ENCODE assay signal across 12 cellular contexts in genomic region chr17:81245024-81245664, GRCh38. TPM values are rescaled to one million over a fixed set of nuclear protein-coding genes. Genes with fewer than 3 reads are reported as not detected.
A peak's percentile ranks its signal among the peaks of the same experiment; 100 is the strongest.
DNase-seq lines count a peak whose midpoint lies in the region; ATAC-seq, FAIRE-seq and TF ChIP-seq lines count a peak whose summit lies in the region.
"Had no signal": no experiment of that assay in that cellular context is flagged by ENCODE, and none has a peak within 500 bp of the region (broad histone marks: within the 10 kb centered on the region; RNA-seq: fewer than 3 reads in every experiment).

No MANE protein-coding gene starts in this region.

- ATAC-seq in activated naive CD4-positive, alpha-beta T cell treated with anti-CD3 and anti-CD28 coated beads, Interleukin-2, amount 50 U/mL, for 72 hours = peak in 1 of 2 donors; percentile 13
- peak; percentile 44 to 74 for ATAC-seq in stimulated activated naive B cell treated with anti-CD40 and anti-IgM and Interleukin-4, amounts not matched to agents 10 μg/mL and 1 μg/mL and 100 μg/mL, for 72 hours (replicated peaks)
- no peak for ATAC-seq in HG03460 (IDR thresholded peaks at IDR 0.05; ENCODE audit: unreplicated experiment)
- no peak for ATAC-seq in GM18861 (IDR thresholded peaks at IDR 0.05; ENCODE audit: unreplicated experiment)

- H2BK15ac ChIP-seq in H1 (ENCODE audit: low read length) = no peak overlapping the region

- no peak overlapping the region for H3K14ac ChIP-seq in H1 (ENCODE audit: insufficient read length)

- H3K27ac Mint-ChIP-seq in activated naive CD4-positive, alpha-beta T cell treated with anti-CD3 and anti-CD28 coated beads, Interleukin-2, amount 50 U/mL, for 72 hours = peak overlapping the region; percentile 21 to 79
- peak overlapping the region; percentile 86 for H3K27ac Mint-ChIP-seq in stimulated activated naive B cell treated with anti-CD40 and anti-IgM and Interleukin-4, amounts not matched to agents 10 μg/mL and 1 μg/mL and 100 μg/mL, for 72 hours

- H3K36me3 ChIP-seq in MG63 (peaks cover 40% of the 10 kb centered on the region), H1 (ENCODE audit: control insufficient read depth in 2 of 4, insufficient read depth in 4 of 4, low read length in 3 of 4) (no peaks in the 10 kb centered on the region)

- TF ChIP-seq CTCF in H1 (IDR thresholded peaks at IDR 0.05; ENCODE audit: control extremely low read depth in 1 of 3, insufficient read depth in 1 of 3, low read depth in 1 of 3, low read length in 3 of 3) = no peak

- H4K91ac ChIP-seq in H1 (replicated peaks; ENCODE audit: insufficient read length, low read length) = no peak overlapping the region

- H3K23ac ChIP-seq in H1 (ENCODE audit: insufficient read length) = no peak overlapping the region

- no peaks in the 10 kb centered on the region for H3K9me3 Mint-ChIP-seq in activated naive CD4-positive, alpha-beta T cell treated with anti-CD3 and anti-CD28 coated beads, Interleukin-2, amount 50 U/mL, for 72 hours
- H3K9me3 Mint-ChIP-seq in stimulated activated naive B cell treated with anti-CD40 and anti-IgM and Interleukin-4, amounts not matched to agents 10 μg/mL and 1 μg/mL and 100 μg/mL, for 72 hours = no peaks in the 10 kb centered on the region

- no peaks in the 10 kb centered on the region for H3K27me3 Mint-ChIP-seq in stimulated activated naive B cell treated with anti-CD40 and anti-IgM and Interleukin-4, amounts not matched to agents 10 μg/mL and 1 μg/mL and 100 μg/mL, for 72 hours

- H3K9me3 ChIP-seq in MG63 (no peaks in the 10 kb centered on the region), H1 (ENCODE audit: insufficient read depth in 2 of 2, low read depth in 1 of 2, low read length in 1 of 2) (no peaks in the 10 kb centered on the region)
- H3K9me3 ChIP-seq: heart left ventricle, SJCRH30 had no signal

- peak overlapping the region in 1 of 2 donors; percentile 21 for H3K4me3 Mint-ChIP-seq in stimulated activated naive B cell treated with anti-CD40 and anti-IgM and Interleukin-4, amounts not matched to agents 10 μg/mL and 1 μg/mL and 100 μg/mL, for 72 hours

- no peak overlapping the region for H2AFZ ChIP-seq in H1 (ENCODE audit: low read length)

- H3K4me3 ChIP-seq in MG63 (no peak overlapping the region), H1 (ENCODE audit: extremely low read depth in 1 of 4, insufficient read depth in 2 of 4, low read depth in 3 of 4, low read length in 4 of 4) (no peak overlapping the region)
- H3K4me3 ChIP-seq: heart left ventricle, SJCRH30 had no signal

- no peak overlapping the region for H3K27ac ChIP-seq in H1 (ENCODE audit: low read depth, low read length)
- H3K27ac ChIP-seq: heart left ventricle, SJCRH30 had no signal

- peaks cover under 1% of the 10 kb centered on the region; the same call in 1 of the 2 replicates for H3K23me2 ChIP-seq in H1 (ENCODE audit: low read depth, low read length)

- no peak overlapping the region for H2BK5ac ChIP-seq in H1 (ENCODE audit: low read depth, low read length)

- no peak overlapping the region for H3K4me2 ChIP-seq in H1 (ENCODE audit: insufficient read depth in 1 of 2, low read depth in 2 of 2, low read length in 2 of 2)

- peaks cover 10 to 17% of the 10 kb centered on the region in 2 experiments for H4K20me1 ChIP-seq in H1 (replicated peaks in 1 of 2; ENCODE audit: control insufficient read depth in 1 of 2, insufficient read depth in 2 of 2, low read length in 2 of 2)

- WGBS in H1 (ENCODE audit: extremely low coverage in 1 of 2, insufficient coverage in 1 of 2, insufficient read length in 1 of 2, insufficient replicate concordance in 2 of 2, low coverage in 1 of 2, low lambda C conversion rate in 2 of 2, missing lambda C conversion rate in 1 of 2), 2 experiments = 93% methylated on average over 25 of the region's 25 CpGs; no CpG with 5 or more reads in 1 of the 2 experiments

- H3K79me2 ChIP-seq in H1 (ENCODE audit: control insufficient read depth in 1 of 2, insufficient read depth in 2 of 2, low read length in 2 of 2) = peaks cover 0 to 6% of the 10 kb centered on the region in 2 experiments; a peak in 2 of 4 replicates

- no peak overlapping the region for H2BK20ac ChIP-seq in H1 (ENCODE audit: low read length)

- H3K79me1 ChIP-seq in H1 (ENCODE audit: low read depth, low read length) = no peaks in the 10 kb centered on the region; the same call in 1 of the 2 replicates

- FAIRE-seq in H1 (lab: Jason Lieb, UNC) = no peak

- H3K9ac ChIP-seq in H1 (replicated peaks in 1 of 4; ENCODE audit: extremely low read depth in 1 of 4, low read depth in 3 of 4, low read length in 3 of 4) = no peak overlapping the region

- no peak overlapping the region for H3K4ac ChIP-seq in H1 (replicated peaks; ENCODE audit: insufficient read length, low read depth, low read length)

- no peak overlapping the region for H3K18ac ChIP-seq in H1 (ENCODE audit: extremely low read depth, low read length)

- no peak for TF ChIP-seq EP300 in H1 (IDR thresholded peaks at IDR 0.05; ENCODE audit: borderline replicate concordance in 1 of 2, low read depth in 2 of 2, low read length in 2 of 2)

- H2BK120ac ChIP-seq in H1 (replicated peaks; ENCODE audit: low read depth, low read length) = no peak overlapping the region

- H3K4me1 ChIP-seq in H1 (replicated peaks in 1 of 4; ENCODE audit: control insufficient read depth in 3 of 4, insufficient read depth in 4 of 4, low read length in 3 of 4) = peaks cover 0 to 6% (median 1%) of the 10 kb centered on the region in 4 experiments; a peak in 2 of 7 replicates
- H3K4me1 ChIP-seq: SJCRH30 had no signal

- no peak; a peak in 1 of 3 replicates for TF ChIP-seq POLR2A in H1 (IDR thresholded peaks at IDR 0.05; ENCODE audit: control extremely low read depth in 1 of 2, low read depth in 2 of 2, low read length in 2 of 2)

- peak overlapping the region; percentile 77; the same call in 1 of the 2 replicates for H4K8ac ChIP-seq in H1 (ENCODE audit: extremely low read depth, insufficient read depth, low read length)

- H4K5ac ChIP-seq in H1 (ENCODE audit: insufficient read length, low read depth, low read length) = no peak overlapping the region

- no peak overlapping the region for H2AK5ac ChIP-seq in H1 (ENCODE audit: low read depth, low read length)

- H3K36me3 Mint-ChIP-seq in activated naive CD4-positive, alpha-beta T cell treated with anti-CD3 and anti-CD28 coated beads, Interleukin-2, amount 50 U/mL, for 72 hours = peaks cover 2 to 12% of the 10 kb centered on the region in 2 donors
- H3K36me3 Mint-ChIP-seq in stimulated activated naive B cell treated with anti-CD40 and anti-IgM and Interleukin-4, amounts not matched to agents 10 μg/mL and 1 μg/mL and 100 μg/mL, for 72 hours = peaks cover 34 to 45% of the 10 kb centered on the region in 2 donors

- CTCF ChIA-PET in H1 (lab: Charles Lee; ENCODE audit: partially characterized antibody) = interaction anchor here (0.8 to 1.7 kb wide), 9 partner anchors 10 to 293 kb away, joined by 3 to 6 read pairs (median 4); no protein-coding TSS in a partner anchor

- POLR2A ChIA-PET in H1 (lab: Charles Lee; ENCODE audit: partially characterized antibody) = interaction anchor here (0.8 to 2.7 kb wide), 11 partner anchors 11 to 247 kb away, joined by 3 to 8 read pairs (median 4); partner anchors contain the start of gene PVALEF

- H3K4me1 Mint-ChIP-seq in stimulated activated naive B cell treated with anti-CD40 and anti-IgM and Interleukin-4, amounts not matched to agents 10 μg/mL and 1 μg/mL and 100 μg/mL, for 72 hours = peaks cover 24 to 31% of the 10 kb centered on the region in 2 donors

- H3K27me3 ChIP-seq in MG63 (no peaks in the 10 kb centered on the region), H1 (replicated peaks in 1 of 4; ENCODE audit: control insufficient read depth in 3 of 4, extremely low read depth in 1 of 4, insufficient read depth in 3 of 4, low read length in 3 of 4) (no peaks in the 10 kb centered on the region)
- H3K27me3 ChIP-seq: heart left ventricle, SJCRH30 had no signal

- no peak overlapping the region for H2BK12ac ChIP-seq in H1 (ENCODE audit: low read depth, low read length)

- H3K56ac ChIP-seq in H1 (replicated peaks; ENCODE audit: insufficient read length, low read depth, low read length) = no peak overlapping the region

- no peak for TF ChIP-seq RAD21 in H1 (IDR thresholded peaks at IDR 0.05 in 1 of 2, conservative IDR thresholded peaks at IDR 0.05 in 1 of 2; ENCODE audit: low read depth in 2 of 2, low read length in 2 of 2)

- DNase-seq in activated naive CD4-positive, alpha-beta T cell treated with anti-CD3 and anti-CD28 coated beads, Interleukin-2, amount 50 U/mL, for 72 hours (ENCODE audit: low spot score in 2 of 2) = no peak
- DNase-seq in activated naive CD4-positive, alpha-beta T cell (lab: John Stamatoyannopoulos, UW) = no peak
- DNase-seq in MG63 (peak; percentile 22), H1 (ENCODE audit: low read depth in 1 of 2, low spot score in 2 of 2) (no peak), Ammon's horn (ENCODE audit: low spot score) (no peak)
- no peak for DNase-seq in stimulated activated naive B cell treated with anti-CD40 and anti-IgM and Interleukin-4, amounts not matched to agents 10 μg/mL and 1 μg/mL and 100 μg/mL, for 72 hours
- DNase-seq: C1 segment of cervical spinal cord, NCI-H2081 treated with DMSO at 0.1 percent for 48 hours, SJCRH30 had no signal

RNA-seq across cellular contexts. Expression of gene NDUFAF8, which starts 6.0 kb away (rescaled TPM):
- 10 to 100 TPM; 50.1 to 52.5 TPM for total RNA-seq in activated naive CD4-positive, alpha-beta T cell treated with anti-CD3 and anti-CD28 coated beads, Interleukin-2, amount 50 U/mL, for 72 hours
- total RNA-seq in MG63 (2014; rRNA removed; shearing (Covaris generic); ENCODE audit: low replicate concordance) = 63.1 and 163 TPM in 2 replicates
- total RNA-seq in H1 (2021; fragmentation: NEBNext Ultra II Directional; extraction: Animal tissue kit (Norgen Biotek cat#: 25700)) = 48.9 and 60.2 TPM in 2 replicates
- polyA plus RNA-seq in H1 (2011; rRNA removed) = 91.1 and 95.6 TPM in 2 replicates
- polyA plus RNA-seq in H1 (2011; cell fraction: cytosol; rRNA removed) = 88.1 TPM
- 56.3 TPM for polyA plus RNA-seq in H1 (2011; cell fraction: nucleus; rRNA removed)
- 123 to 151 TPM (median 134 TPM) in 4 replicates for polyA plus RNA-seq in H1 (2012, experiment 1 of 2)
- 129 TPM for polyA plus RNA-seq in H1 (2012, experiment 2 of 2)
- 160 TPM for polyA plus RNA-seq in H1 (2013, experiment 1 of 2)
- polyA plus RNA-seq in H1 (2013, experiment 2 of 2) = 163 TPM
- polyA minus RNA-seq in H1 (2011; rRNA and poly(A)+ RNA removed) = 7.2 and 14.2 TPM in 2 replicates
- 20.0 TPM for polyA minus RNA-seq in H1 (2011; cell fraction: cytosol; rRNA and poly(A)+ RNA removed)
- 21.6 TPM for polyA minus RNA-seq in H1 (2011; cell fraction: nucleus; rRNA and poly(A)+ RNA removed)

RNA-seq across cellular contexts. Expression of gene TEPSIN, which starts 6.3 kb away (rescaled TPM):
- 10 to 100 TPM; 23.2 to 38.7 TPM for total RNA-seq in activated naive CD4-positive, alpha-beta T cell treated with anti-CD3 and anti-CD28 coated beads, Interleukin-2, amount 50 U/mL, for 72 hours
- 19.5 and 20.4 TPM in 2 replicates for total RNA-seq in MG63 (2014; rRNA removed; shearing (Covaris generic); ENCODE audit: low replicate concordance)
- 22.9 and 26.0 TPM in 2 replicates for total RNA-seq in H1 (2021; fragmentation: NEBNext Ultra II Directional; extraction: Animal tissue kit (Norgen Biotek cat#: 25700))
- polyA plus RNA-seq in H1 (2011; rRNA removed) = 28.0 and 59.8 TPM in 2 replicates
- 31.4 TPM for polyA plus RNA-seq in H1 (2011; cell fraction: cytosol; rRNA removed)
- 172 TPM for polyA plus RNA-seq in H1 (2011; cell fraction: nucleus; rRNA removed)
- polyA plus RNA-seq in H1 (2012, experiment 1 of 2) = 16.6 to 27.7 TPM (median 21.3 TPM) in 4 replicates
- polyA plus RNA-seq in H1 (2012, experiment 2 of 2) = 14.6 TPM
- 24.1 TPM for polyA plus RNA-seq in H1 (2013, experiment 1 of 2)
- polyA plus RNA-seq in H1 (2013, experiment 2 of 2) = 19.1 TPM
- polyA minus RNA-seq in H1 (2011; rRNA and poly(A)+ RNA removed) = 7.9 and 10.5 TPM in 2 replicates
- 19.7 TPM for polyA minus RNA-seq in H1 (2011; cell fraction: cytosol; rRNA and poly(A)+ RNA removed)
- 44.0 TPM for polyA minus RNA-seq in H1 (2011; cell fraction: nucleus; rRNA and poly(A)+ RNA removed)

RNA-seq across cellular contexts. Expression of gene CEP131, which starts 22.4 kb away (rescaled TPM):
- 10 to 100 TPM; 10.0 to 14.6 TPM for total RNA-seq in activated naive CD4-positive, alpha-beta T cell treated with anti-CD3 and anti-CD28 coated beads, Interleukin-2, amount 50 U/mL, for 72 hours
- 13.3 and 22.9 TPM in 2 replicates for total RNA-seq in MG63 (2014; rRNA removed; shearing (Covaris generic); ENCODE audit: low replicate concordance)
- 22.5 and 23.2 TPM in 2 replicates for total RNA-seq in H1 (2021; fragmentation: NEBNext Ultra II Directional; extraction: Animal tissue kit (Norgen Biotek cat#: 25700))
- polyA plus RNA-seq in H1 (2011; rRNA removed) = 5.9 and 11.5 TPM in 2 replicates
- 19.5 TPM for polyA plus RNA-seq in H1 (2011; cell fraction: cytosol; rRNA removed)
- 51.9 TPM for polyA plus RNA-seq in H1 (2011; cell fraction: nucleus; rRNA removed)
- 12.1 to 30.1 TPM (median 26.5 TPM) in 4 replicates for polyA plus RNA-seq in H1 (2012, experiment 1 of 2)
- 11.9 TPM for polyA plus RNA-seq in H1 (2012, experiment 2 of 2)
- 11.2 TPM for polyA plus RNA-seq in H1 (2013, experiment 1 of 2)
- 10.1 TPM for polyA plus RNA-seq in H1 (2013, experiment 2 of 2)
- polyA minus RNA-seq in H1 (2011; rRNA and poly(A)+ RNA removed) = 3.9 and 4.0 TPM in 2 replicates
- 13.9 TPM for polyA minus RNA-seq in H1 (2011; cell fraction: cytosol; rRNA and poly(A)+ RNA removed)
- polyA minus RNA-seq in H1 (2011; cell fraction: nucleus; rRNA and poly(A)+ RNA removed) = 14.3 TPM

RNA-seq across cellular contexts. Expression of gene SLC38A10, which starts 50.0 kb away (rescaled TPM):
- 10 to 100 TPM; 19.9 to 72.0 TPM for total RNA-seq in activated naive CD4-positive, alpha-beta T cell treated with anti-CD3 and anti-CD28 coated beads, Interleukin-2, amount 50 U/mL, for 72 hours
- total RNA-seq in MG63 (2014; rRNA removed; shearing (Covaris generic); ENCODE audit: low replicate concordance) = 76.4 and 121 TPM in 2 replicates
- total RNA-seq in H1 (2021; fragmentation: NEBNext Ultra II Directional; extraction: Animal tissue kit (Norgen Biotek cat#: 25700)) = 35.7 and 41.0 TPM in 2 replicates
- 26.4 and 44.4 TPM in 2 replicates for polyA plus RNA-seq in H1 (2011; rRNA removed)
- polyA plus RNA-seq in H1 (2011; cell fraction: cytosol; rRNA removed) = 26.3 TPM
- 76.9 TPM for polyA plus RNA-seq in H1 (2011; cell fraction: nucleus; rRNA removed)
- 24.8 to 37.5 TPM (median 34.7 TPM) in 4 replicates for polyA plus RNA-seq in H1 (2012, experiment 1 of 2)
- polyA plus RNA-seq in H1 (2012, experiment 2 of 2) = 22.5 TPM
- 29.8 TPM for polyA plus RNA-seq in H1 (2013, experiment 1 of 2)
- polyA plus RNA-seq in H1 (2013, experiment 2 of 2) = 28.9 TPM
- 35.9 and 40.0 TPM in 2 replicates for polyA minus RNA-seq in H1 (2011; rRNA and poly(A)+ RNA removed)
- polyA minus RNA-seq in H1 (2011; cell fraction: cytosol; rRNA and poly(A)+ RNA removed) = 38.1 TPM
- 47.8 TPM for polyA minus RNA-seq in H1 (2011; cell fraction: nucleus; rRNA and poly(A)+ RNA removed)

Comparison
In these comparisons a context has a peak if more than half of its experiments do, and no peak if none do; other contexts are left out.
1. ATAC-seq: peak in stimulated activated naive B cell treated with anti-CD40 and anti-IgM and Interleukin-4, amounts not matched to agents 10 μg/mL and 1 μg/mL and 100 μg/mL, for 72 hours (2 of 2); none in HG03460 (single experiment) and GM18861 (single experiment).